In genomic region chr11:62614275-62614674, GRCh38 we compare ENCODE assay signal across 8 cellular contexts. TPM values are rescaled to one million over a fixed set of nuclear protein-coding genes. Genes with fewer than 3 reads are reported as not detected.
A peak's percentile ranks its signal among the peaks of the same experiment; 100 is the strongest.
DNase-seq lines count a peak whose midpoint lies in the region; ATAC-seq and TF ChIP-seq lines count a peak whose summit lies in the region.

No MANE protein-coding gene starts in this region.

- peaks cover 3% of the 10 kb centered on the region for H3K36me3 ChIP-seq in CD4-positive, CD25-positive, alpha-beta regulatory T cell (ENCODE audit: control insufficient read depth, insufficient read depth, low read length)
- H3K36me3 ChIP-seq in PC-3 (ENCODE audit: low read depth, low read length) = no peaks in the 10 kb centered on the region
- H3K36me3 ChIP-seq in breast epithelium = no peaks in the 10 kb centered on the region
- peaks cover 26% of the 10 kb centered on the region for H3K36me3 ChIP-seq in osteoblast (ENCODE audit: insufficient read depth, low read length)

- peaks cover 31% of the 10 kb centered on the region for H3K4me1 ChIP-seq in CD4-positive, CD25-positive, alpha-beta regulatory T cell (ENCODE audit: control insufficient read depth, insufficient read depth, low read length, poor library complexity, severe bottlenecking)
- H3K4me1 ChIP-seq in PC-3 (ENCODE audit: insufficient read depth, low read length) (peaks cover 29% of the 10 kb centered on the region), breast epithelium (peaks cover 7% of the 10 kb centered on the region in 2 donors), osteoblast (ENCODE audit: insufficient read depth, low read length) (peaks cover 11% of the 10 kb centered on the region)

- H3K36me3 Mint-ChIP-seq in CD4-positive, CD25-positive, alpha-beta regulatory T cell = peaks cover 14% of the 10 kb centered on the region

- no peak overlapping the region for H3K4me3 ChIP-seq in CD4-positive, CD25-positive, alpha-beta regulatory T cell (ENCODE audit: low read depth, low read length)
- H3K4me3 ChIP-seq in PC-3 (ENCODE audit: low read length) (no peak overlapping the region), breast epithelium (no peak overlapping the region), osteoblast (ENCODE audit: insufficient read depth, low read length) (no peak overlapping the region)

- peak overlapping the region; percentile 14; the same call in 1 of the 2 replicates for H3K4me2 ChIP-seq in PC-3 (ENCODE audit: low read length)
- no peak overlapping the region for H3K4me2 ChIP-seq in osteoblast (ENCODE audit: insufficient read depth, low read length)

- H4K20me1 ChIP-seq in PC-3 (ENCODE audit: low read length) (no peaks in the 10 kb centered on the region), osteoblast (ENCODE audit: insufficient read depth, low read length) (peaks cover 2% of the 10 kb centered on the region)

- POLR2A ChIA-PET in PC-3 (lab: Charles Lee; ENCODE audit: unreplicated experiment) = no interaction called here

- no peak overlapping the region for H3K27ac ChIP-seq in CD4-positive, CD25-positive, alpha-beta regulatory T cell (ENCODE audit: insufficient read depth, low read length, poor library complexity, severe bottlenecking)
- peak overlapping the region; percentile 9; the same call in 1 of the 2 replicates for H3K27ac ChIP-seq in PC-3 (ENCODE audit: low read length)
- H3K27ac ChIP-seq in breast epithelium = peak overlapping the region; percentile 97 to 99
- H3K27ac ChIP-seq in osteoblast (ENCODE audit: low read depth, low read length) = no peak overlapping the region

- no peak overlapping the region for H3K9ac ChIP-seq in PC-3 (ENCODE audit: low read length)

- TF ChIP-seq CTCF in PC-3 (conservative IDR thresholded peaks at IDR 0.05; ENCODE audit: low read depth, low read length) (no peak), breast epithelium (IDR thresholded peaks at IDR 0.05) (no peak), osteoblast (IDR thresholded peaks at IDR 0.05; ENCODE audit: extremely low read depth, low read depth, low read length) (no peak)

- H3K79me2 ChIP-seq in PC-3 (ENCODE audit: low read length) = peaks cover 14% of the 10 kb centered on the region
- H3K79me2 ChIP-seq in osteoblast (ENCODE audit: insufficient read depth, low read length) = peaks cover 15% of the 10 kb centered on the region

- peaks cover 7% of the 10 kb centered on the region for H3F3A ChIP-seq in PC-3 (ENCODE audit: low read length, unreplicated experiment)

- no peaks in the 10 kb centered on the region for H3K27me3 Mint-ChIP-seq in CD4-positive, CD25-positive, alpha-beta regulatory T cell

- H3K4me3 Mint-ChIP-seq in CD4-positive, CD25-positive, alpha-beta regulatory T cell = peak overlapping the region; percentile 75 to 93 (median 82)

- H3K9me2 ChIP-seq in PC-3 (replicated peaks; ENCODE audit: low read length) = no peaks in the 10 kb centered on the region

- no peaks in the 10 kb centered on the region for H3K9me3 Mint-ChIP-seq in CD4-positive, CD25-positive, alpha-beta regulatory T cell

- H2AFZ ChIP-seq in PC-3 (ENCODE audit: low read length) (no peak overlapping the region), osteoblast (ENCODE audit: low read length) (no peak overlapping the region)

- no peak for TF ChIP-seq POLR2A in breast epithelium (IDR thresholded peaks at IDR 0.05)

- no peaks in the 10 kb centered on the region for H3K27me3 ChIP-seq in CD4-positive, CD25-positive, alpha-beta regulatory T cell (ENCODE audit: control insufficient read depth, insufficient read depth, low read length)
- H3K27me3 ChIP-seq in PC-3 (ENCODE audit: low read length) (no peaks in the 10 kb centered on the region), breast epithelium (no peaks in the 10 kb centered on the region), osteoblast (ENCODE audit: insufficient read depth, low read length) (no peaks in the 10 kb centered on the region)

- no peaks in the 10 kb centered on the region for H3K9me3 ChIP-seq in CD4-positive, CD25-positive, alpha-beta regulatory T cell (ENCODE audit: control insufficient read depth in 2 of 2, low read length in 2 of 2)
- no peaks in the 10 kb centered on the region for H3K9me3 ChIP-seq in PC-3 (ENCODE audit: low read length)
- no peaks in the 10 kb centered on the region for H3K9me3 ChIP-seq in breast epithelium
- no peaks in the 10 kb centered on the region for H3K9me3 ChIP-seq in osteoblast (ENCODE audit: low read depth, low read length)

- DNase-seq in CD4-positive, CD25-positive, alpha-beta regulatory T cell = no peak
- peak; percentile 72 for DNase-seq in PC-3
- no peak for DNase-seq in breast epithelium (ENCODE audit: low spot score in 2 of 2)
- peak; percentile 71 for DNase-seq in osteoblast (ENCODE audit: insufficient read length, low spot score, missing footprints)
- no peak for DNase-seq in DMS79 treated with DMSO at 0.1 percent for 48 hours (lab: John Stamatoyannopoulos, UW)
- no peak for DNase-seq in midbrain (lab: John Stamatoyannopoulos, UW)

- no TSS peak for BruUV-seq in PC-3 (replicated peaks; lab: Mats Ljungman, UMichigan)

- no peak for ATAC-seq in CD4-positive, CD25-positive, alpha-beta regulatory T cell (ENCODE audit: low read depth in 2 of 2)
- ATAC-seq in PC-3 (peak; percentile 10), GM18519 (IDR thresholded peaks at IDR 0.05; ENCODE audit: low FRiP score, unreplicated experiment) (no peak), HG03439 (IDR thresholded peaks at IDR 0.05; ENCODE audit: unreplicated experiment) (no peak)

- H3K4me1 Mint-ChIP-seq in CD4-positive, CD25-positive, alpha-beta regulatory T cell = peaks cover 0 to 50% (median 22%) of the 10 kb centered on the region in 4 donors

- intact Hi-C loops in PC-3 (cut with micrococcal nuclease) (loop anchor here (5.0 kb wide), 1 partner anchor 33 kb away; the partner anchor contains the start of gene GANAB), breast epithelium (cut with DNase I; ENCODE audit: low total_unique reads) (no loop called here)

- CTCF ChIA-PET in PC-3 (lab: Charles Lee) = no interaction called here

- peak overlapping the region; percentile 61 to 94 (median 87) for H3K27ac Mint-ChIP-seq in CD4-positive, CD25-positive, alpha-beta regulatory T cell

RNA-seq across cellular contexts. Expression of gene ROM1, which starts 1.2 kb away (rescaled TPM):
- total RNA-seq in CD4-positive, CD25-positive, alpha-beta regulatory T cell = 1.9 TPM
- 1 to 10 TPM in 2 of 4 donors, under 1 TPM in 2; 0.41 to 1.3 (median 0.80) TPM for polyA plus RNA-seq in CD4-positive, CD25-positive, alpha-beta regulatory T cell
- total RNA-seq in PC-3 (2014; rRNA removed) (5.8 and 13.9 TPM in 2 replicates), breast epithelium (10 to 100 TPM in 2 of 3 donors, 1 to 10 TPM in 1; 8.5 to 11.5 (median 11.0) TPM), osteoblast (6.5 TPM in 2 replicates)

RNA-seq across cellular contexts. Expression of gene EML3, which starts 1.7 kb away (rescaled TPM):
- 165 TPM for total RNA-seq in CD4-positive, CD25-positive, alpha-beta regulatory T cell
- 10 to 100 TPM; 16.1 to 23.2 (median 16.4) TPM for polyA plus RNA-seq in CD4-positive, CD25-positive, alpha-beta regulatory T cell
- 32.8 and 50.6 TPM in 2 replicates for total RNA-seq in PC-3 (2014; rRNA removed)
- total RNA-seq in breast epithelium = 10 to 100 TPM; 34.7 to 58.7 (median 35.7) TPM
- 26.4 and 29.5 TPM in 2 replicates for total RNA-seq in osteoblast

RNA-seq across cellular contexts. Expression of gene B3GAT3, which starts 7.5 kb away (rescaled TPM):
- total RNA-seq in CD4-positive, CD25-positive, alpha-beta regulatory T cell = 57.5 TPM
- 10 to 100 TPM; 34.3 to 43.1 (median 35.7) TPM for polyA plus RNA-seq in CD4-positive, CD25-positive, alpha-beta regulatory T cell
- total RNA-seq in PC-3 (2014; rRNA removed) (65.8 and 76.3 TPM in 2 replicates), breast epithelium (10 to 100 TPM; 19.0 to 38.0 (median 29.6) TPM), osteoblast (27.1 and 30.8 TPM in 2 replicates)

RNA-seq across cellular contexts. Expression of gene MTA2, which starts 12.6 kb away (rescaled TPM):
- 172 TPM for total RNA-seq in CD4-positive, CD25-positive, alpha-beta regulatory T cell
- polyA plus RNA-seq in CD4-positive, CD25-positive, alpha-beta regulatory T cell = 10 to 100 TPM; 30.3 to 38.6 (median 33.9) TPM
- total RNA-seq in PC-3 (2014; rRNA removed) (193 and 259 TPM in 2 replicates), breast epithelium (10 to 100 TPM; 61.3 to 92.8 (median 85.5) TPM), osteoblast (102 and 105 TPM in 2 replicates)

RNA-seq across cellular contexts. Expression of gene TUT1, which starts 23.0 kb away (rescaled TPM):
- total RNA-seq in CD4-positive, CD25-positive, alpha-beta regulatory T cell = 22.0 TPM
- polyA plus RNA-seq in CD4-positive, CD25-positive, alpha-beta regulatory T cell = 10 to 100 TPM in 3 of 4 donors, 1 to 10 TPM in 1; 6.5 to 11.9 (median 10.9) TPM
- total RNA-seq in PC-3 (2014; rRNA removed) (17.8 and 20.6 TPM in 2 replicates), breast epithelium (10 to 100 TPM in 2 of 3 donors, 1 to 10 TPM in 1; 7.7 to 12.1 (median 10.7) TPM), osteoblast (6.5 and 7.6 TPM in 2 replicates)

Comparison
In these comparisons a context has a peak if more than half of its experiments do, and no peak if none do; other contexts are left out.
1. DNase-seq: peak in PC-3 (single experiment) and osteoblast (single experiment); none in CD4-positive, CD25-positive, alpha-beta regulatory T cell (0 of 3), breast epithelium (0 of 2), DMS79 treated with DMSO at 0.1 percent for 48 hours (single experiment) and midbrain (single experiment).
2. H3K27ac ChIP-seq: peak in PC-3 (single experiment) and breast epithelium (2 of 2); none in CD4-positive, CD25-positive, alpha-beta regulatory T cell (single experiment) and osteoblast (single experiment).